In the genomic region with DNA sequence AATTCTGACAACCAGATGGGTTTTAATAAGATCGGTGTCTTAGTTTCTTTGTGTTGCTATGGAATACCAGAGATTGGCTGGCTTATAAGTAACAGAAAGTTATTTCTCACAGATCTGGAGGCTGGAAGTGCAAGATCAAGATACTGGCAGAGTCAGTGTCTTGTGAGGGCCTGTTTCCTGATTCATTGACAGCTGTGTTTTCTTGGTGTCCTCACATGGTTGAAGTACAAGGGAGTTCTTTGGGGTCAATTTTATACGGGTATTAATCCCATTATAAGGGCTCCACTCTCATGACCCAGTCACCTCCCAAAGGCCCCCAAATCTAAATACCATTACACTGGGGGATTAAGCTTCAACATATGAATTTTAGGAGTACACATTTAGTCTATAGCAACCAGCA, we compare ENCODE assay signal across 31 cellular contexts.
DNase-seq lines count a peak whose midpoint lies in the region.
"Had no signal": no experiment of that assay in that cellular context is flagged by ENCODE, and none has a peak within 500 bp of the region (broad histone marks: within the 10 kb centered on the region; RNA-seq: fewer than 3 reads in every experiment).

No MANE protein-coding gene starts in this region.

- intact Hi-C loops in cardiac septum (cut with DNase I), result no loop called here

- H3K9me3 ChIP-seq in SJCRH30 (replicated peaks), result peaks cover 4% of the 10 kb centered on the region
- H3K9me3 ChIP-seq: A549; BE2C; BLaER1; BLaER1 treated with 17β-estradiol and CSF1 and Interleukin-3, amounts not matched to agents 10 nM and 100 nM; Caco-2 had no signal

- no peaks in the 10 kb centered on the region for H3K27me3 ChIP-seq in SJCRH30
- H3K27me3 ChIP-seq: BE2C; BLaER1; BLaER1 treated with 17β-estradiol and CSF1 and Interleukin-3, amounts not matched to agents 10 nM and 100 nM had no signal

- DNase-seq in NCI-H82 (lab: John Stamatoyannopoulos, UW), result peak; percentile 28
- DNase-seq in NCI-H82 treated with DMSO at 0.1 percent for 48 hours (lab: John Stamatoyannopoulos, UW; ENCODE audit: unreplicated experiment), result no peak
- peak; percentile 82 to 97 for DNase-seq in SJCRH30
- peak; percentile 9 for DNase-seq in foreskin melanocyte
- DNase-seq in cardiac septum (ENCODE audit: low spot score), result no peak
- no peak for DNase-seq in inferior parietal cortex (ENCODE audit: extremely low spot score)
- DNase-seq: 8988T; ACHN; AML-193; BE2C; C1 segment of cervical spinal cord; Caco-2; Calu3; CD4-positive, alpha-beta memory T cell; CD4-positive, alpha-beta T cell; CD4-positive, CD25-positive, alpha-beta regulatory T cell; CD8-positive, alpha-beta memory T cell; CD8-positive, alpha-beta T cell; COR-L47; DMS 273 treated with DMSO at 0.1 percent for 48 hours; DMS153; DMS53; DMS79; DMS79 treated with DMSO at 0.1 percent for 48 hours; DND-41; EL had no signal

- H3K36me3 ChIP-seq in SJCRH30, result no peaks in the 10 kb centered on the region
- H3K36me3 ChIP-seq: BE2C; BLaER1; BLaER1 treated with 17β-estradiol and CSF1 and Interleukin-3, amounts not matched to agents 10 nM and 100 nM had no signal

- H3K4me1 ChIP-seq in SJCRH30, result peaks cover 55% of the 10 kb centered on the region
- H3K4me1 ChIP-seq: A549; BE2C; BLaER1; BLaER1 treated with 17β-estradiol and CSF1 and Interleukin-3, amounts not matched to agents 10 nM and 100 nM; Caco-2 had no signal

- H3K27ac ChIP-seq in SJCRH30, result peak overlapping the region; percentile 98
- H3K27ac ChIP-seq: 22Rv1; A549; BLaER1; BLaER1 treated with 17β-estradiol and CSF1 and Interleukin-3, amounts not matched to agents 10 nM and 100 nM; C4-2B had no signal

- no peak overlapping the region for H3K4me3 ChIP-seq in SJCRH30
- H3K4me3 ChIP-seq: A549; BLaER1; BLaER1 treated with 17β-estradiol and CSF1 and Interleukin-3, amounts not matched to agents 10 nM and 100 nM had no signal

Comparison
In these comparisons a context has a peak if more than half of its experiments do, and no peak if none do; other contexts are left out.
1. DNase-seq: peak in NCI-H82 (single experiment), SJCRH30 (2 of 2) and foreskin melanocyte (single experiment); none in NCI-H82 treated with DMSO at 0.1 percent for 48 hours (single experiment), cardiac septum (single experiment) and inferior parietal cortex (single experiment).